In the genomic region with DNA sequence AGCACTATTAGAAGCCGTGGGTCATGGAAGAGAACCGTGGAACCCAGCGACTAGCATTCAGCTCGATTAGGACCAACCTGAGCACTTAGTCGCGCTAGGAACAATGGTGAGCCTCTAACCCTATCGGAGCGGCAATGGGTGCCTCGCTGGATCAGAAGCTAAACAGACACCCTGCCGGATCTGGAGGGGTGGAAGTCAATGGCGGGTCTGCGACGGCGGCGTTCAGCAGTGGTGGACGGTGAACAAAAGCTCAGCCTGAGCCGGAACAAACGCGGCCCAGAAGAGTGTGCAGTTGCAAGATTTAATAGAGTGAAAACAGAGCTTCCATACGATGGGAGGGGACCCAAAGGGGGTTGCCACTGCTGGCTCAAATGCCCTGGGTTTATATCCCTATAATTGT, we compare ENCODE assay signal across 18 cellular contexts.
DNase-seq lines count a peak whose midpoint lies in the region; ATAC-seq lines count a peak whose summit lies in the region.
"Had no signal": no experiment of that assay in that cellular context is flagged by ENCODE, and none has a peak within 500 bp of the region (broad histone marks: within the 10 kb centered on the region; RNA-seq: fewer than 3 reads in every experiment).

No MANE protein-coding gene starts in this region.

- no peak overlapping the region for H2BK12ac ChIP-seq in mesenchymal stem cell (ENCODE audit: low read length in 2 of 2)

- no peak overlapping the region for H3K9ac ChIP-seq in mesenchymal stem cell (ENCODE audit: low read length)

- H2AFZ ChIP-seq in mesenchymal stem cell (ENCODE audit: low read depth, low read length), result no peak overlapping the region

- H3K4me1 ChIP-seq in mesenchymal stem cell (ENCODE audit: control insufficient read depth, insufficient read depth, low read depth, low read length), result peaks cover 2% of the 10 kb centered on the region
- H3K4me1 ChIP-seq: A549 had no signal

- no peak overlapping the region for H3K18ac ChIP-seq in mesenchymal stem cell (ENCODE audit: low read depth in 1 of 2, low read length in 2 of 2)

- H3K79me1 ChIP-seq in mesenchymal stem cell (replicated peaks; ENCODE audit: low read length, poor library complexity, severe bottlenecking), result no peaks in the 10 kb centered on the region

- no peak overlapping the region for H2BK5ac ChIP-seq in mesenchymal stem cell (ENCODE audit: low read depth, low read length, poor library complexity, severe bottlenecking)

- no peak overlapping the region for H3K23ac ChIP-seq in mesenchymal stem cell (ENCODE audit: low read length in 2 of 2)

- H4K8ac ChIP-seq in mesenchymal stem cell (ENCODE audit: low read length), result no peak overlapping the region

- intact Hi-C loops in sciatic nerve (cut with DNase I), result no loop called here

- no peak overlapping the region for H3K14ac ChIP-seq in mesenchymal stem cell (ENCODE audit: low read length in 2 of 2)

- H2AK5ac ChIP-seq in mesenchymal stem cell (ENCODE audit: low read length, severe bottlenecking), result no peak overlapping the region

- H3K27me3 ChIP-seq in mesenchymal stem cell (ENCODE audit: control insufficient read depth in 1 of 2, insufficient read depth in 1 of 2, low read length in 2 of 2), result no peaks in the 10 kb centered on the region

- H3K4me3 ChIP-seq in mesenchymal stem cell (ENCODE audit: insufficient read depth in 1 of 2, low read depth in 1 of 2, low read length in 2 of 2), result no peak overlapping the region
- H3K4me3 ChIP-seq: A549, HAP-1 had no signal

- DNase-seq in NCI-H146 (lab: John Stamatoyannopoulos, UW), result peak; percentile 17
- DNase-seq in NCI-H146 treated with DMSO at 0.1 percent for 48 hours (lab: John Stamatoyannopoulos, UW; ENCODE audit: unreplicated experiment), result no peak
- peak; percentile 20 for DNase-seq in NCI-H2227 (lab: John Stamatoyannopoulos, UW; ENCODE audit: unreplicated experiment)
- DNase-seq in mesenchymal stem cell, result no peak
- no peak for DNase-seq in sciatic nerve (ENCODE audit: low spot score)
- no peak for DNase-seq in ACHN
- DNase-seq: 8988T; C1 segment of cervical spinal cord; Calu3; CD4-positive, alpha-beta memory T cell; COR-L47; DMS53; DMS79 treated with DMSO at 0.1 percent for 48 hours; GF-D8; HFFc6 had no signal

- H3K36me3 ChIP-seq in mesenchymal stem cell (ENCODE audit: control insufficient read depth in 1 of 2, insufficient read depth in 2 of 2, low read depth in 1 of 2, low read length in 2 of 2), result no peaks in the 10 kb centered on the region
- H3K36me3 ChIP-seq: HAP-1 had no signal

- no peak overlapping the region for H2BK120ac ChIP-seq in mesenchymal stem cell (ENCODE audit: low read depth, low read length)

- no peak overlapping the region for H3K4me2 ChIP-seq in mesenchymal stem cell (ENCODE audit: low read length, poor library complexity, severe bottlenecking)
- H3K4me2 ChIP-seq: A549 had no signal

- in situ Hi-C loops in ACHN (cut with HindIII; ENCODE audit: low pct_ligation_motif_present, low pct_unique_long_range_greater_than_20kb, low sequenced_read_pairs), result no loop called here

- H3K9me3 ChIP-seq in mesenchymal stem cell (ENCODE audit: control insufficient read depth, low read length), result no peaks in the 10 kb centered on the region
- H3K9me3 ChIP-seq: HAP-1 had no signal

- ATAC-seq in sciatic nerve (no peak), GM18868 (IDR thresholded peaks at IDR 0.05; ENCODE audit: unreplicated experiment) (no peak)
- ATAC-seq: A549 had no signal

- H3K27ac ChIP-seq in mesenchymal stem cell (ENCODE audit: low read length, poor library complexity, severe bottlenecking), result no peak overlapping the region
- H3K27ac ChIP-seq: A549 had no signal

- peak overlapping the region; percentile 33 for H2BK15ac ChIP-seq in mesenchymal stem cell (ENCODE audit: low read depth, poor library complexity, severe bottlenecking)

- H4K91ac ChIP-seq in mesenchymal stem cell (ENCODE audit: low read length), result no peak overlapping the region

- WGBS in mesenchymal stem cell, result 96% methylated on average over 20 of the region's 20 CpGs

- no peak overlapping the region for H3K4ac ChIP-seq in mesenchymal stem cell (ENCODE audit: low read depth in 1 of 2, low read length in 2 of 2)

Comparison
In these comparisons a context has a peak if more than half of its experiments do, and no peak if none do; other contexts are left out.
1. DNase-seq: peak in NCI-H146 (single experiment) and NCI-H2227 (single experiment); none in NCI-H146 treated with DMSO at 0.1 percent for 48 hours (single experiment), mesenchymal stem cell (single experiment), sciatic nerve (single experiment) and ACHN (single experiment).